Comparison of ENCODE assay signal across 7 cellular contexts in the genomic region with DNA sequence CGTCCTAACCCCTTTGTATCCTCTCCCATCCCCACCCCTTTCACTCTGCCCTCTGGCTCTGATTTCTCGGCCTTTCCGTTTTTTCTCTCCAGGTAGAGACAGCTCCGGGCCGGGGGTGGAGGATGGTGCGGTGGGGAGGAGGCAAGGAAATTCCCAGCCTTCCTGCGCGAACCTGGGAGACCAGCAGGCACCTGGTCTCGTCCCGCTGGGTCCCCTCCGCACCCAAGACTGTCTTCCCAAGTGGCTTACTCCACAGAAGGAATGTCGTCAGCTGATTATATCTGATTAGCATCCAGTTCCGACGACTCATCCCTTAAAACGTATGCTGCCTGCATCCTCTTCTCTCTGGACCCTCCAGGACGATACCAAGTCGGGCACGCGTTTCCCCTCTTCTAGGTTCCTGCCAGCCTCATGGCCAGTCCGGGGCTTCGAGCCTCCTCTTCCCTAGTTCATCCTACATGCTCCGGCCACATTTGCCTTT. TPM values are rescaled to one million over a fixed set of nuclear protein-coding genes. Genes with fewer than 3 reads are reported as not detected.
DNase-seq lines count a peak whose midpoint lies in the region; ATAC-seq, FAIRE-seq and TF ChIP-seq lines count a peak whose summit lies in the region.

No MANE protein-coding gene starts in this region.

- H3K56ac ChIP-seq in H9 (ENCODE audit: insufficient read length, low read depth, low read length): no peak overlapping the region

- H3K27ac Mint-ChIP-seq in H9: peak overlapping the region in 1 of 3 experiments; percentile 91; a peak in 2 of 7 replicates

- H2BK120ac ChIP-seq in H9 (ENCODE audit: low read depth, low read length, poor library complexity, severe bottlenecking): no peak overlapping the region

- no peak for TF ChIP-seq POLR2A in esophagus muscularis mucosa (IDR thresholded peaks at IDR 0.05; ENCODE audit: low read depth)

- no peak overlapping the region for H3K27ac ChIP-seq in H9 (ENCODE audit: insufficient read length, low read depth, low read length)
- H3K27ac ChIP-seq in SJSA1: peak overlapping the region; percentile 87
- H3K27ac ChIP-seq in esophagus muscularis mucosa (replicated peaks in 1 of 4): no peak overlapping the region
- no peak overlapping the region for H3K27ac ChIP-seq in pancreas

- peak overlapping the region; percentile 61 for H3K4me2 ChIP-seq in H9 (ENCODE audit: insufficient read depth, insufficient read length, low read length)

- no peak overlapping the region for H3T11ph ChIP-seq in H9 (ENCODE audit: low read length)

- H2BK20ac ChIP-seq in H9 (ENCODE audit: low read depth, low read length, poor library complexity, severe bottlenecking): no peak overlapping the region

- peak in 3 of 4 donors; percentile 16 to 31 (median 29) for ATAC-seq in pancreas
- ATAC-seq in HG02852 (IDR thresholded peaks at IDR 0.05; ENCODE audit: unreplicated experiment): no peak

- H4K91ac ChIP-seq in H9 (ENCODE audit: insufficient read length, low read depth, low read length): no peak overlapping the region

- H3K4me3 ChIP-seq in SJSA1: peak overlapping the region; percentile 81
- H3K4me3 ChIP-seq in esophagus muscularis mucosa: peak overlapping the region; percentile 60 to 78 (median 65)
- peak overlapping the region in 3 of 4 donors; percentile 55 to 76 (median 58) for H3K4me3 ChIP-seq in pancreas

- H2BK15ac ChIP-seq in H9 (ENCODE audit: low read depth, low read length): no peak overlapping the region

- no peak overlapping the region for H2BK5ac ChIP-seq in H9 (ENCODE audit: insufficient read length, low read length)

- H3K4me3 Mint-ChIP-seq in H9: peak overlapping the region; percentile 78 to 80

- TF ChIP-seq EP300 in esophagus muscularis mucosa (IDR thresholded peaks at IDR 0.05): no peak

- H3K14ac ChIP-seq in H9 (ENCODE audit: insufficient read depth, low read length): no peak overlapping the region

- peaks cover 0 to 3% of the 10 kb centered on the region in 2 experiments; a peak in 3 of 5 replicates for H3K9me3 Mint-ChIP-seq in H9

- FAIRE-seq in pancreas (lab: Jason Lieb, UNC): no peak

- H3K9ac ChIP-seq in H9 (ENCODE audit: extremely low read depth, insufficient read length, low read length): no peak overlapping the region

- no peak overlapping the region for H2AK5ac ChIP-seq in H9 (ENCODE audit: insufficient read length, low read length)

- H3K36me3 ChIP-seq in SJSA1 (peaks cover 37% of the 10 kb centered on the region), esophagus muscularis mucosa (no peaks in the 10 kb centered on the region), pancreas (no peaks in the 10 kb centered on the region)

- H3K36me3 Mint-ChIP-seq in H9 (ENCODE audit: insufficient read depth in 1 of 3, low read depth in 3 of 3): peaks cover 7 to 42% (median 8%) of the 10 kb centered on the region in 3 experiments; a peak in 6 of 7 replicates

- no peak overlapping the region for H4K5ac ChIP-seq in H9 (ENCODE audit: insufficient read length, low read depth, low read length)

- no peaks in the 10 kb centered on the region for H3K9me3 ChIP-seq in H9 (ENCODE audit: control insufficient read depth, low read depth, low read length)
- H3K9me3 ChIP-seq in SJSA1 (replicated peaks): no peaks in the 10 kb centered on the region
- H3K9me3 ChIP-seq in esophagus muscularis mucosa: no peaks in the 10 kb centered on the region
- no peaks in the 10 kb centered on the region for H3K9me3 ChIP-seq in pancreas

- H4K8ac ChIP-seq in H9 (replicated peaks; ENCODE audit: insufficient read length, low read depth, low read length): no peak overlapping the region

- peaks cover 35 to 37% of the 10 kb centered on the region in 2 experiments for H3K4me1 Mint-ChIP-seq in H9

- H3K18ac ChIP-seq in H9 (ENCODE audit: insufficient read length, low read depth, low read length): no peak overlapping the region

- peak; percentile 66 for DNase-seq in H9
- DNase-seq in SJSA1 (ENCODE audit: low read depth in 1 of 2, low spot score in 2 of 2): peak in 1 of 2 experiments; percentile 18
- no peak for DNase-seq in esophagus muscularis mucosa (ENCODE audit: extremely low spot score)
- peak in 1 of 6 donors; percentile 42 for DNase-seq in pancreas
- DNase-seq in germinal center (ENCODE audit: low spot score): no peak
- no peak for DNase-seq in T-helper 9 cell

- intact Hi-C loops in esophagus muscularis mucosa (cut with DNase I): loop anchor here (10.0 kb wide), 1 partner anchor 102 kb away; the partner anchor contains the start of gene IPO8
- intact Hi-C loops in pancreas (cut with DNase I): no loop called here

- H3K23ac ChIP-seq in H9 (ENCODE audit: insufficient read length, low read depth, low read length): no peak overlapping the region

- no peak overlapping the region for H2AFZ ChIP-seq in H9 (ENCODE audit: low read length)

- H3K4me1 ChIP-seq in H9 (ENCODE audit: insufficient read depth, low read length): peaks cover 14% of the 10 kb centered on the region
- peaks cover 46% of the 10 kb centered on the region for H3K4me1 ChIP-seq in SJSA1 (replicated peaks)
- peaks cover 5 to 24% (median 21%) of the 10 kb centered on the region in 4 donors for H3K4me1 ChIP-seq in esophagus muscularis mucosa
- no peaks in the 10 kb centered on the region for H3K4me1 ChIP-seq in pancreas

- WGBS in H9 (ENCODE audit: extremely low coverage, insufficient read length, low lambda C conversion rate): no CpG with 5 or more reads among the region's 22 CpGs
- 12% methylated on average over 22 of the region's 22 CpGs for WGBS in esophagus muscularis mucosa
- WGBS in pancreas, 2 donors: 14 to 16% methylated on average over 22 of the region's 22 CpGs

- H3K4ac ChIP-seq in H9 (ENCODE audit: low read depth, low read length): no peak overlapping the region

- H3K27me3 ChIP-seq in H9 (ENCODE audit: insufficient read depth, low read length) (no peaks in the 10 kb centered on the region), SJSA1 (replicated peaks) (no peaks in the 10 kb centered on the region), esophagus muscularis mucosa (peaks cover 0 to 42% (median 5%) of the 10 kb centered on the region in 4 donors), pancreas (no peaks in the 10 kb centered on the region)

- no peaks in the 10 kb centered on the region for H4K20me1 ChIP-seq in H9 (ENCODE audit: control insufficient read depth, insufficient read depth, insufficient read length)

- no peak overlapping the region for H2BK12ac ChIP-seq in H9 (ENCODE audit: insufficient read length, low read depth, low read length)

- TF ChIP-seq CTCF in H9 (conservative IDR thresholded peaks at IDR 0.05) (no peak), esophagus muscularis mucosa (IDR thresholded peaks at IDR 0.05) (no peak), pancreas (IDR thresholded peaks at IDR 0.05) (no peak)

- peaks cover 18% of the 10 kb centered on the region for H3K23me2 ChIP-seq in H9 (ENCODE audit: insufficient read length, low read depth, low read length, poor library complexity, severe bottlenecking)

- no peaks in the 10 kb centered on the region for H3K79me1 ChIP-seq in H9 (ENCODE audit: insufficient read depth, low read depth, low read length, poor library complexity, severe bottlenecking)

- H3K79me2 ChIP-seq in H9 (ENCODE audit: insufficient read depth, low read length): no peaks in the 10 kb centered on the region

- peaks cover 6% of the 10 kb centered on the region for H3K27me3 Mint-ChIP-seq in H9 (ENCODE audit: low read depth)

RNA-seq across cellular contexts. Expression of gene CAPRIN2, which starts 42.2 kb away (rescaled TPM):
- 123 and 130 TPM in 2 replicates for total RNA-seq in H9 (2021)
- 29.4 and 36.5 TPM in 2 replicates for total RNA-seq in SJSA1 (2014; rRNA removed; shearing (Covaris generic))
- total RNA-seq in esophagus muscularis mucosa: 10 to 100 TPM; 21.5 to 44.4 (median 27.9) TPM
- total RNA-seq in pancreas: 10 to 100 TPM in 2 of 6 donors, 1 to 10 TPM in 4; 5.7 to 20.8 (median 9.1) TPM
- polyA plus RNA-seq in pancreas: 10 to 100 TPM; 20.3 to 25.6 TPM
